ENCODE assay signal across 1 cellular context in the genomic region with DNA sequence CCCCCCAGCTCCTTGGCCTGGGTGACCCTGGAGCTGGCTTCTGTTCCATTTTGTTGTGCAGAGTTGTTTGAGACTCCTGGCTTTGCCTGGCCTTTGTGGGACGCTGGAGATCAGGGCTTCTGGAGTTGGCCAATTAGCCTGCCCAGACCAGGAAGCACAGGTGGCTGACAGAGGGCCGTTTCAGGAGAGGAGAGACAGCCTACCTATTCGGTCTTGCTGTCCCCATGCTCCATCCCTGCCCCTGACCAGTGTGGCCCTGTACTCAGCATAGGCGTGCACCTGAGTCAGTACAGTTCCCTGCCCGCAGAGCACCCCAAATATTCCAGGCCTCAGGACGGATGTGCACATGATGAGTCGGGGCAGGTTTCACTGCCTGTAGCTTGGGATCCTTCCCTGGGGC.
TF ChIP-seq lines count a peak whose summit lies in the region.

No MANE protein-coding gene starts in this region.

TF ChIP-seq in H1, 55 proteins besides CTCF, POLR2A, EP300 and RAD21:
- no peak for TF ChIP-seq TAF7 (optimal IDR thresholded peaks at IDR 0.05; ENCODE audit: borderline replicate concordance, low read depth, low read length)
- TF ChIP-seq ASH2L (IDR thresholded peaks at IDR 0.05; ENCODE audit: low read length), result no peak
- no peak for TF ChIP-seq SP2 (IDR thresholded peaks at IDR 0.05; ENCODE audit: low read length)
- TF ChIP-seq RNF2 (IDR thresholded peaks at IDR 0.05; ENCODE audit: borderline replicate concordance, low read depth, low read length, missing control alignments, poor library complexity, severe bottlenecking), result no peak
- TF ChIP-seq GTF2F1 (IDR thresholded peaks at IDR 0.05; ENCODE audit: borderline replicate concordance, low read depth, low read length), result no peak
- TF ChIP-seq KDM5A (IDR thresholded peaks at IDR 0.05; ENCODE audit: low read length), result no peak
- no peak for TF ChIP-seq SUZ12 (IDR thresholded peaks at IDR 0.05; ENCODE audit: low read length)
